6 cellular contexts compared by ENCODE assay signal in genomic region chr16:23510915-23511270, GRCh38. TPM values are rescaled to one million over a fixed set of nuclear protein-coding genes. Genes with fewer than 3 reads are reported as not detected.
A peak's percentile ranks its signal among the peaks of the same experiment; 100 is the strongest.
DNase-seq lines count a peak whose midpoint lies in the region; TF ChIP-seq lines count a peak whose summit lies in the region.
"Not testable (repeated sequence)": the region's sequence is repeated elsewhere in the genome, so short reads cannot be mapped to it uniquely, and the experiment has no call there.

No MANE protein-coding gene starts in this region.

- not testable (repeated sequence) for H3K27me3 Mint-ChIP-seq in CD14-positive monocyte (ENCODE audit: low read depth in 3 of 3); activated naive CD4-positive, alpha-beta T cell treated with anti-CD3 and anti-CD28 coated beads, Interleukin-2, amount 50 U/mL, for 24 hours

- H4K20me1 ChIP-seq in OCI-LY1 (ENCODE audit: insufficient read depth, low read length) = not testable (repeated sequence)

- H3K4me1 ChIP-seq in OCI-LY1 (ENCODE audit: insufficient read depth, low read length, severe bottlenecking) = peaks cover 47% of the 10 kb centered on the region
- H3K4me1 ChIP-seq in esophagus (ENCODE audit: control insufficient read depth in 2 of 2, insufficient read depth in 2 of 2, low read length in 1 of 2) = peaks cover 0 to 14% of the 10 kb centered on the region in 2 donors
- peaks cover 57% of the 10 kb centered on the region for H3K4me1 ChIP-seq in mononuclear cell (ENCODE audit: insufficient read depth, low read length)
- H3K4me1 ChIP-seq in spleen = peaks cover 25 to 76% (median 42%) of the 10 kb centered on the region in 6 donors

- H3K4me3 Mint-ChIP-seq in CD14-positive monocyte = peak overlapping the region; percentile 85 to 92
- H3K4me3 Mint-ChIP-seq in activated naive CD4-positive, alpha-beta T cell treated with anti-CD3 and anti-CD28 coated beads, Interleukin-2, amount 50 U/mL, for 24 hours = peak overlapping the region; percentile 91

- H3K9me2 ChIP-seq in OCI-LY1 (ENCODE audit: low read depth, low read length) = not testable (repeated sequence)

- peak overlapping the region; percentile 55 for H3K27ac ChIP-seq in OCI-LY1 (ENCODE audit: low read depth, low read length, poor library complexity, severe bottlenecking)
- not testable (repeated sequence) for H3K27ac ChIP-seq in esophagus (ENCODE audit: low read depth in 2 of 2, low read length in 1 of 2)
- peak overlapping the region in 5 of 8 donors; percentile 80 to 96 (median 96) for H3K27ac ChIP-seq in spleen

- not testable (repeated sequence) for H2AFZ ChIP-seq in OCI-LY1 (ENCODE audit: low read length)

- not testable (repeated sequence) for H3F3A ChIP-seq in OCI-LY1 (ENCODE audit: insufficient read depth, low read length)

- intact Hi-C loops in CD14-positive monocyte (cut with micrococcal nuclease) = loop anchor here in 1 of 2 donors (10.0 kb wide), 1 partner anchor 134 kb away; the partner anchor contains the start of genes DCTN5 and PALB2
- intact Hi-C loops in spleen (cut with DNase I; ENCODE audit: low total_unique reads) = not testable (repeated sequence)

- H3K36me3 Mint-ChIP-seq in CD14-positive monocyte = peaks cover 11 to 16% of the 10 kb centered on the region in 2 donors
- H3K36me3 Mint-ChIP-seq in activated naive CD4-positive, alpha-beta T cell treated with anti-CD3 and anti-CD28 coated beads, Interleukin-2, amount 50 U/mL, for 24 hours = not testable (repeated sequence)

- not testable (repeated sequence) for TF ChIP-seq CTCF in CD14-positive monocyte (IDR thresholded peaks at IDR 0.05); OCI-LY1 (IDR thresholded peaks at IDR 0.05; ENCODE audit: low read length); spleen (IDR thresholded peaks at IDR 0.05 in 8 of 11, conservative IDR thresholded peaks at IDR 0.05 in 3 of 11)

- not testable (repeated sequence) for TF ChIP-seq POLR2A in spleen (IDR thresholded peaks at IDR 0.05)

- WGBS in esophagus, 2 donors = 72 to 78% methylated on average over 10 of the region's 10 CpGs
- WGBS in spleen, 5 donors = 68 to 81% (median 70%) methylated on average over 9 to 10 of the region's 10 CpGs

- not testable (repeated sequence) for H3K9me3 Mint-ChIP-seq in CD14-positive monocyte; activated naive CD4-positive, alpha-beta T cell treated with anti-CD3 and anti-CD28 coated beads, Interleukin-2, amount 50 U/mL, for 24 hours

- H3K36me3 ChIP-seq in OCI-LY1 (ENCODE audit: insufficient read depth, low read length) = peaks cover 23% of the 10 kb centered on the region; the same call in 1 of the 2 replicates
- H3K36me3 ChIP-seq in esophagus (ENCODE audit: control insufficient read depth in 2 of 2, insufficient read depth in 2 of 2, low read length in 1 of 2); spleen: not testable (repeated sequence)

- peaks cover 40% of the 10 kb centered on the region for H3K79me2 ChIP-seq in OCI-LY1 (ENCODE audit: insufficient read depth, low read length)

- H3K4me3 ChIP-seq in OCI-LY1 (ENCODE audit: low read depth, low read length, poor library complexity, severe bottlenecking) = peak overlapping the region; percentile 95
- H3K4me3 ChIP-seq in esophagus (ENCODE audit: low read depth in 1 of 2, low read length in 2 of 2) = peak overlapping the region; percentile 76 to 90
- peak overlapping the region; percentile 70 for H3K4me3 ChIP-seq in mononuclear cell (ENCODE audit: low read length)
- peak overlapping the region; percentile 73 to 99 (median 95) for H3K4me3 ChIP-seq in spleen

- H3K4me1 Mint-ChIP-seq in CD14-positive monocyte = peaks cover 37% of the 10 kb centered on the region
- peaks cover 49% of the 10 kb centered on the region for H3K4me1 Mint-ChIP-seq in activated naive CD4-positive, alpha-beta T cell treated with anti-CD3 and anti-CD28 coated beads, Interleukin-2, amount 50 U/mL, for 24 hours

- H3K9ac ChIP-seq in OCI-LY1 (ENCODE audit: low read length) = peak overlapping the region; percentile 86

- peak overlapping the region; percentile 57 to 94 (median 88) for H3K27ac Mint-ChIP-seq in CD14-positive monocyte
- not testable (repeated sequence) for H3K27ac Mint-ChIP-seq in activated naive CD4-positive, alpha-beta T cell treated with anti-CD3 and anti-CD28 coated beads, Interleukin-2, amount 50 U/mL, for 24 hours

- not testable (repeated sequence) for H3K9me3 ChIP-seq in OCI-LY1 (ENCODE audit: low read length); esophagus (ENCODE audit: control insufficient read depth in 2 of 2, insufficient read depth in 1 of 2, low read depth in 1 of 2, low read length in 1 of 2); mononuclear cell (ENCODE audit: low read depth, low read length); spleen

- H3K4me2 ChIP-seq in OCI-LY1 (ENCODE audit: low read length) = peak overlapping the region; percentile 90

- H3K27me3 ChIP-seq in OCI-LY1 (ENCODE audit: insufficient read depth, low read length); esophagus (ENCODE audit: control insufficient read depth in 1 of 2, insufficient read depth in 2 of 2, low read length in 2 of 2); mononuclear cell (ENCODE audit: insufficient read depth, low read length); spleen (replicated peaks in 1 of 7): not testable (repeated sequence)

- DNase-seq in CD14-positive monocyte (ENCODE audit: low spot score); spleen: not testable (repeated sequence)

RNA-seq across cellular contexts. Expression of gene GGA2, which starts 0.6 kb away (rescaled TPM):
- polyA plus RNA-seq in CD14-positive monocyte = 10 to 100 TPM; 37.5 to 49.5 TPM
- polyA plus RNA-seq in esophagus = 10 to 100 TPM; 12.6 to 15.9 TPM
- 103 TPM for total RNA-seq in mononuclear cell
- total RNA-seq in spleen = 100 to 1,000 TPM; 131 to 179 (median 152) TPM
- 10 to 100 TPM; 49.4 to 57.2 (median 56.6) TPM for polyA plus RNA-seq in spleen

RNA-seq across cellular contexts. Expression of gene EARS2, which starts 46.3 kb away (rescaled TPM):
- polyA plus RNA-seq in CD14-positive monocyte (1 to 10 TPM; 2.9 to 4.2 TPM), esophagus (10 to 100 TPM; 12.1 to 12.8 TPM), spleen (10 to 100 TPM in 1 of 3 donors, 1 to 10 TPM in 2; 9.8 to 10.0 (median 9.9) TPM)
- total RNA-seq in mononuclear cell (9.1 TPM), spleen (10 to 100 TPM; 10.7 to 21.8 (median 19.3) TPM)

RNA-seq across cellular contexts. Expression of gene UBFD1, which starts 46.6 kb away (rescaled TPM):
- polyA plus RNA-seq in CD14-positive monocyte (1 to 10 TPM; 8.0 to 8.9 TPM), esophagus (1 to 10 TPM; 3.8 to 7.5 TPM), spleen (1 to 10 TPM; 4.2 to 9.1 (median 6.5) TPM)
- total RNA-seq in mononuclear cell (32.6 TPM), spleen (10 to 100 TPM; 39.0 to 63.7 (median 43.4) TPM)

RNA-seq across cellular contexts. Expression of gene COG7, which starts 57.9 kb away (rescaled TPM):
- polyA plus RNA-seq in CD14-positive monocyte (1 to 10 TPM; 6.6 to 8.0 TPM), esophagus (10 to 100 TPM; 14.2 to 21.2 TPM), spleen (10 to 100 TPM in 2 of 3 donors, 1 to 10 TPM in 1; 9.6 to 17.5 (median 17.0) TPM)
- total RNA-seq in mononuclear cell (8.0 TPM), spleen (10 to 100 TPM; 15.9 to 25.5 (median 19.9) TPM)
